ENCODE assay signal across 21 cellular contexts in the genomic region with DNA sequence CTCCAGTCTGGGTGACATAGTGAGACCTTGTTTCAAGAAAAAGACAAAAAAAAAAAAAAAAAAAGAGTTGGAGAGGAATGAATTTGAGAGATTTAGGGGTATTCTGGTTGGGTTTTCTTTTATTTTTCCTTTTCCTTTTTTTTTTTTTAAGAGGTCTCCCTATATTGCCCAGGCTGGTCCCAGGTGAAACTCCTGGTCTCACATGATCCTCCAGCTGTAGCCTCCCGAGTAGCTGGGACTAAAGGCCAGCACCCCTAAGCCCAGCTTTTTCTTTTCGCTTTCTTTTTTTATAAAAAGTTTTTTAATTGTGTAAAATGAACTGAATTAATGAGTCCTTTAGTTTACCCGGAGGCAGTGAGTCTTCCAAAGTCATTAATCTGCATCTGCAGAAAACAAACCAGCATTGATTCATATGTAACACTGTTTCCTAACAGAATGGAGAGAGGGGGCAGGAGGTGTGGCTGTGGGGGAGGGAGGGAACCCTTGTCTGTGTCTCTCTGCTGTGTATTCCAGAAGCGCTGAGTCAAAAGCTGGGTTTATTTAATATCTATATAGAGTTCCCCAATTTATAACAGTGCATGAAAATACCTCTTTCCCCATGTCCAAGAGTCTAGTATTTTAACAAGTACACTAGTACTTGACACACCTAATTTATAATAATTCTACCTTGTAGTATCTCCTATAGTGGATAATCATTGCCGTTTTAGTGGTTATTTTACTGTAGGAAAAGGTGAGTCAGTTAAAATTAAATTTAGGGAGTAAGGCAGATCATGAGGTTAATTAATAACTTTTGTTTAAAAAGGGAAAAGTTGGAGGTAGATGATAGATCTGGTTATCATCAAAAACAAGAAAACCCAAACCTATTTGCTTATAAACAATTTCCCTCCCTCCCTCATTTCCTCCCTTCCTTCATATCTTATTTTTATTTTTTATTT. TPM values are rescaled to one million over a fixed set of nuclear protein-coding genes. Genes with fewer than 3 reads are reported as not detected.
DNase-seq lines count a peak whose midpoint lies in the region; ATAC-seq and TF ChIP-seq lines count a peak whose summit lies in the region.
"Had no signal": no experiment of that assay in that cellular context is flagged by ENCODE, and none has a peak within 500 bp of the region (broad histone marks: within the 10 kb centered on the region; RNA-seq: fewer than 3 reads in every experiment).

No MANE protein-coding gene starts in this region.

- peaks cover 47% of the 10 kb centered on the region for H3K36me3 ChIP-seq in HUES48 (ENCODE audit: control insufficient read depth, insufficient read depth, low read length)
- H3K36me3 ChIP-seq in endodermal cell (ENCODE audit: control insufficient read depth, insufficient read depth, low read length) = no peaks in the 10 kb centered on the region

- H3K36me3 Mint-ChIP-seq in endodermal cell (ENCODE audit: low read depth) = peaks cover 12% of the 10 kb centered on the region
- peaks cover 4 to 7% of the 10 kb centered on the region in 2 donors for H3K36me3 Mint-ChIP-seq in stimulated activated naive B cell treated with anti-CD40 and anti-IgM and Interleukin-4, amounts not matched to agents 10 μg/mL and 1 μg/mL and 100 μg/mL, for 72 hours

- H3K27me3 Mint-ChIP-seq in endodermal cell (ENCODE audit: insufficient read depth) = no peaks in the 10 kb centered on the region
- peaks cover 21 to 33% of the 10 kb centered on the region in 2 donors for H3K27me3 Mint-ChIP-seq in stimulated activated naive B cell treated with anti-CD40 and anti-IgM and Interleukin-4, amounts not matched to agents 10 μg/mL and 1 μg/mL and 100 μg/mL, for 72 hours

- H3K27ac Mint-ChIP-seq in endodermal cell = peak overlapping the region; percentile 88
- peak overlapping the region; percentile 14 for H3K27ac Mint-ChIP-seq in stimulated activated naive B cell treated with anti-CD40 and anti-IgM and Interleukin-4, amounts not matched to agents 10 μg/mL and 1 μg/mL and 100 μg/mL, for 72 hours

- WGBS in endodermal cell (ENCODE audit: insufficient coverage in 1 of 2, insufficient read length in 1 of 2), 2 experiments = 55% methylated on average over 4 of the region's 5 CpGs; no CpG with 5 or more reads in 1 of the 2 experiments

- no peak for ATAC-seq in stimulated activated naive B cell treated with anti-CD40 and anti-IgM and Interleukin-4, amounts not matched to agents 10 μg/mL and 1 μg/mL and 100 μg/mL, for 72 hours (replicated peaks)
- no peak for ATAC-seq in GM21367 (IDR thresholded peaks at IDR 0.05; ENCODE audit: unreplicated experiment)
- ATAC-seq: PC-3 had no signal

- H3K9ac ChIP-seq in HUES48 (ENCODE audit: low read depth, low read length) (peak overlapping the region; percentile 61), endodermal cell (ENCODE audit: extremely low read depth, low read length, poor library complexity, severe bottlenecking) (no peak overlapping the region)
- H3K9ac ChIP-seq: SK-N-SH had no signal

- H3K27ac ChIP-seq in HUES48 (ENCODE audit: low read depth, low read length) (peak overlapping the region; percentile 92), endodermal cell (ENCODE audit: low read depth, low read length) (no peak overlapping the region)

- peak; percentile 76 for DNase-seq in endodermal cell
- DNase-seq in iPS-NIHi11 (ENCODE audit: low spot score) = peak; percentile 37
- DNase-seq in stimulated activated naive B cell treated with anti-CD40 and anti-IgM and Interleukin-4, amounts not matched to agents 10 μg/mL and 1 μg/mL and 100 μg/mL, for 72 hours = no peak
- no peak for DNase-seq in AML-193 (lab: John Stamatoyannopoulos, UW)
- no peak for DNase-seq in stimulated activated naive CD4-positive, alpha-beta T cell (lab: John Stamatoyannopoulos, UW)
- DNase-seq: DMS153; EL; KG1; NCI-H1092; NCI-H1694; NCI-H2107; NCI-H226; NCI-H526; NK-92 treated with Interleukin-12 subunit alpha and Interleukin-12 subunit beta, amount 100 ng/mL, for 24 hours; PC-3; SK-N-SH had no signal

- peak overlapping the region; percentile 92 for H3K4me3 Mint-ChIP-seq in endodermal cell
- H3K4me3 Mint-ChIP-seq in stimulated activated naive B cell treated with anti-CD40 and anti-IgM and Interleukin-4, amounts not matched to agents 10 μg/mL and 1 μg/mL and 100 μg/mL, for 72 hours = no peak overlapping the region

- H3K4me3 ChIP-seq in HUES48 (ENCODE audit: low read depth, low read length) (peak overlapping the region; percentile 100), endodermal cell (ENCODE audit: low read length) (no peak overlapping the region)

- H3K27me3 ChIP-seq in HUES48 (ENCODE audit: control insufficient read depth, insufficient read depth, low read length) = no peaks in the 10 kb centered on the region
- no peaks in the 10 kb centered on the region for H3K27me3 ChIP-seq in endodermal cell (ENCODE audit: control insufficient read depth, insufficient read depth, low read length, poor library complexity, severe bottlenecking)

- peaks cover 17% of the 10 kb centered on the region for H3K4me1 Mint-ChIP-seq in endodermal cell
- H3K4me1 Mint-ChIP-seq in stimulated activated naive B cell treated with anti-CD40 and anti-IgM and Interleukin-4, amounts not matched to agents 10 μg/mL and 1 μg/mL and 100 μg/mL, for 72 hours = peaks cover 4 to 20% of the 10 kb centered on the region in 2 donors

- no peak for TF ChIP-seq CTCF in endodermal cell (conservative IDR thresholded peaks at IDR 0.05)

- H3K4me1 ChIP-seq in HUES48 (ENCODE audit: control insufficient read depth, insufficient read depth, low read length) = peaks cover 20% of the 10 kb centered on the region
- no peaks in the 10 kb centered on the region for H3K4me1 ChIP-seq in endodermal cell (ENCODE audit: control insufficient read depth, insufficient read depth, low read length)

- H3K9me3 ChIP-seq in HUES48 (ENCODE audit: control insufficient read depth, insufficient read depth, low read length) (no peaks in the 10 kb centered on the region), endodermal cell (ENCODE audit: control insufficient read depth, low read length) (no peaks in the 10 kb centered on the region)
- H3K9me3 ChIP-seq: SK-N-SH had no signal

- H3K9me3 Mint-ChIP-seq in endodermal cell = no peaks in the 10 kb centered on the region
- H3K9me3 Mint-ChIP-seq in stimulated activated naive B cell treated with anti-CD40 and anti-IgM and Interleukin-4, amounts not matched to agents 10 μg/mL and 1 μg/mL and 100 μg/mL, for 72 hours = no peaks in the 10 kb centered on the region

RNA-seq across cellular contexts. Expression of a gene that starts 2.6 kb away (rescaled TPM):
- 100 to 1,000 TPM; 132 to 284 TPM for total RNA-seq in endodermal cell
- polyA plus RNA-seq in endodermal cell (2013, experiment 1 of 2) = 159 TPM
- 126 TPM for polyA plus RNA-seq in endodermal cell (2013, experiment 2 of 2)
- total RNA-seq: M059J, PC-3 had no signal
- polyA plus RNA-seq: AG04450, BJ, SK-N-SH had no signal

RNA-seq across cellular contexts. Expression of a gene that starts 23.7 kb away (rescaled TPM):
- total RNA-seq in endodermal cell = 1 to 10 TPM; 1.7 to 3.1 TPM
- polyA plus RNA-seq in endodermal cell (2013, experiment 1 of 2) = 1.3 TPM
- 1.4 TPM for polyA plus RNA-seq in endodermal cell (2013, experiment 2 of 2)
- total RNA-seq: M059J, PC-3 had no signal
- polyA plus RNA-seq: AG04450, BJ, SK-N-SH had no signal

Comparison
In these comparisons a context has a peak if more than half of its experiments do, and no peak if none do; other contexts are left out.
1. DNase-seq: peak in endodermal cell (single experiment) and iPS-NIHi11 (single experiment); none in stimulated activated naive B cell treated with anti-CD40 and anti-IgM and Interleukin-4, amounts not matched to agents 10 μg/mL and 1 μg/mL and 100 μg/mL, for 72 hours (single experiment), AML-193 (0 of 2) and stimulated activated naive CD4-positive, alpha-beta T cell (0 of 6).